1 cellular context compared by ENCODE assay signal in genomic region chrX:49171752-49172279, GRCh38.
TF ChIP-seq lines count a peak whose summit lies in the region.

Gene PLP2 (plus strand): TSS chrX:49171898. CDS start chrX:49172001, 103 bp downstream.

TF ChIP-seq in GM12878, 131 proteins besides CTCF, POLR2A, EP300 and RAD21 (continued from another document):
- TF ChIP-seq PBX3 (IDR thresholded peaks at IDR 0.05; ENCODE audit: insufficient replicate concordance, low read depth, low read length) (no peak), HDAC2 (IDR thresholded peaks at IDR 0.05) (no peak), E2F8 (IDR thresholded peaks at IDR 0.05; ENCODE audit: low read depth, partially characterized antibody) (no peak), TAF1 (IDR thresholded peaks at IDR 0.05; ENCODE audit: borderline replicate concordance, low read depth, low read length) (peak; percentile 27; the same call in 1 of the 2 replicates), BCLAF1 (IDR thresholded peaks at IDR 0.05) (no peak), FOS (IDR thresholded peaks at IDR 0.05; ENCODE audit: borderline replicate concordance, extremely low read depth, insufficient read length) (no peak), POLR2AphosphoS5 (IDR thresholded peaks at IDR 0.05; ENCODE audit: low read length) (peak; percentile 24; the same call in 1 of the 2 replicates), ZBTB40 (IDR thresholded peaks at IDR 0.05; ENCODE audit: borderline replicate concordance) (no peak), HDGF (IDR thresholded peaks at IDR 0.05) (no peak), TCF12 (IDR thresholded peaks at IDR 0.05; ENCODE audit: low read depth, low read length) (peak; percentile 23; the same call in 1 of the 2 replicates), YY1 (IDR thresholded peaks at IDR 0.05; ENCODE audit: low read depth, low read length) (0 out of 2 replicates have a peak, but pooled peaks have one; percentile 11)
